Comparison of ENCODE assay signal across 8 cellular contexts in the genomic region with DNA sequence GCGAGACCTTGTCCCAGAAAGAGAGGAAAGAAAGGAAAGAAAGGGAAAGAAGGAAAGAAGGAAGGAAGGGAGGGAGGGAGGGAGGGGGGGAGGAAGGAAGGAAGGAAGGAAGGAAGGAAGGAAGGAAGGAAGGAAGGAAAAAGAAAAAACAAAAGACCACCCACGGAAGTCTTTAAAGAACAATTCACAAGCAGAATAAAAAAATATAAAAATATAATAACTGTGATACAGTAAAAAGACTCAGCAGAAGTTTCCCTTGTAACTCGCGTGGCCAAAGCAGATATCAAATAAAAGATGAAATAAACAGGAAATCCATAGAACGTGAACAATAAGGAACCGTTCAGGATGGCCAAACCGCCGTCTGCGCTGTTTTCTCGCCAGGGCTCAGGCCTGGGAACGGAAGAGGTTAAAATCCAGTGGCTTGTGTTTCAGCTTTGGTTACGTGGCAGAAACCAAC. TPM values are rescaled to one million over a fixed set of nuclear protein-coding genes. Genes with fewer than 3 reads are reported as not detected.
A peak's percentile ranks its signal among the peaks of the same experiment; 100 is the strongest.
DNase-seq lines count a peak whose midpoint lies in the region; ATAC-seq, FAIRE-seq and TF ChIP-seq lines count a peak whose summit lies in the region.

No MANE protein-coding gene starts in this region.

- H3K36me3 Mint-ChIP-seq in mesothelial cell of epicardium: no peaks in the 10 kb centered on the region

- ATAC-seq in GM18498 (IDR thresholded peaks at IDR 0.05; ENCODE audit: unreplicated experiment) (no peak), GM21723 (IDR thresholded peaks at IDR 0.05; ENCODE audit: unreplicated experiment) (no peak), HG02884 (IDR thresholded peaks at IDR 0.05; ENCODE audit: unreplicated experiment) (no peak)

- peak overlapping the region; percentile 98 for H3K4me3 ChIP-seq in GM08714 (ENCODE audit: low read length)

- no peak for TF ChIP-seq CTCF in mesothelial cell of epicardium (IDR thresholded peaks at IDR 0.05; ENCODE audit: unreplicated experiment)

- peak overlapping the region; percentile 81 for H3K4me3 Mint-ChIP-seq in mesothelial cell of epicardium

- peak; percentile 25 for DNase-seq in NCI-H774 (lab: John Stamatoyannopoulos, UW)
- DNase-seq in cerebellum (ENCODE audit: low spot score): peak; percentile 66
- no peak for DNase-seq in mesothelial cell of epicardium (ENCODE audit: low spot score in 2 of 2, unreplicated experiment in 2 of 2)
- DNase-seq in HTR-8/SVneo (ENCODE audit: insufficient read length, low spot score): no peak

- FAIRE-seq in HTR-8/SVneo (lab: Jason Lieb, UNC): no peak

- H3K27ac Mint-ChIP-seq in mesothelial cell of epicardium: peak overlapping the region; percentile 98

- H3K9me3 Mint-ChIP-seq in mesothelial cell of epicardium: no peaks in the 10 kb centered on the region

- H3K27me3 Mint-ChIP-seq in mesothelial cell of epicardium (ENCODE audit: low read depth): peaks cover 27% of the 10 kb centered on the region

- H3K4me1 Mint-ChIP-seq in mesothelial cell of epicardium: peaks cover 23% of the 10 kb centered on the region

RNA-seq across cellular contexts. Expression of gene SLC1A4, which starts 1.2 kb away (rescaled TPM):
- total RNA-seq in cerebellum (44.3 TPM), mesothelial cell of epicardium (4.3 to 6.0 TPM (median 5.3 TPM) in 3 replicates)

Comparison
In these comparisons a context has a peak if more than half of its experiments do, and no peak if none do; other contexts are left out.
1. DNase-seq: peak in NCI-H774 (single experiment) and cerebellum (single experiment); none in mesothelial cell of epicardium (0 of 2) and HTR-8/SVneo (single experiment).